ENCODE assay signal across 31 cellular contexts in genomic region chr3:13051581-13051980, GRCh38.
"Had no signal": no experiment of that assay in that cellular context is flagged by ENCODE, and none has a peak within 500 bp of the region (broad histone marks: within the 10 kb centered on the region; RNA-seq: fewer than 3 reads in every experiment).

No MANE protein-coding gene starts in this region.

- H3K9me3 ChIP-seq: MG63, SJCRH30 had no signal

- H3K27me3 ChIP-seq: MG63 had no signal

- H3K36me3 ChIP-seq: brain microvascular endothelial cell, MG63, SJCRH30, WERI-Rb-1 had no signal

- H3K9me3 Mint-ChIP-seq: activated CD4-positive, alpha-beta memory T cell treated with anti-CD3 and anti-CD28 coated beads, Interleukin-2, amount 10 ng/mL, durations not matched to agents 7 days and 5 days; activated naive CD4-positive, alpha-beta T cell treated with anti-CD3 and anti-CD28 coated beads, Interleukin-2, amount 10 ng/mL, durations not matched to agents 7 days and 5 days; activated naive CD8-positive, alpha-beta T cell treated with anti-CD3 and anti-CD28 coated beads, Interleukin-2, amount 50 U/mL, for 24 hours had no signal

- H3K4me3 Mint-ChIP-seq: activated CD4-positive, alpha-beta memory T cell treated with anti-CD3 and anti-CD28 coated beads, Interleukin-2, amount 10 ng/mL, durations not matched to agents 7 days and 5 days; activated CD8-positive, alpha-beta memory T cell treated with anti-CD3 and anti-CD28 coated beads, Interleukin-2, amount 10 ng/mL, durations not matched to agents 7 days and 5 days; activated naive CD4-positive, alpha-beta T cell treated with anti-CD3 and anti-CD28 coated beads, Interleukin-2, amount 10 ng/mL, durations not matched to agents 7 days and 5 days; activated naive CD8-positive, alpha-beta T cell; activated naive CD8-positive, alpha-beta T cell treated with anti-CD3 and anti-CD28 coated beads, Interleukin-2, amount 50 U/mL, for 24 hours had no signal

- H3K27me3 Mint-ChIP-seq: activated CD8-positive, alpha-beta memory T cell treated with anti-CD3 and anti-CD28 coated beads, Interleukin-2, amount 10 ng/mL, durations not matched to agents 7 days and 5 days; activated naive CD8-positive, alpha-beta T cell; activated naive CD8-positive, alpha-beta T cell treated with anti-CD3 and anti-CD28 coated beads, Interleukin-2, amount 50 U/mL, for 24 hours had no signal

- H3K27ac ChIP-seq: brain microvascular endothelial cell, SJCRH30, SK-N-MC, WERI-Rb-1 had no signal

- DNase-seq: activated CD4-positive, alpha-beta memory T cell treated with anti-CD3 and anti-CD28 coated beads, Interleukin-2, amount 10 ng/mL, durations not matched to agents 7 days and 5 days; activated CD4-positive, alpha-beta T cell treated with anti-CD3 and anti-CD28 coated beads for 1 hour; activated CD4-positive, alpha-beta T cell treated with anti-CD3 and anti-CD28 coated beads for 48 hours; activated CD4-positive, CD25-positive, alpha-beta regulatory T cell; activated CD8-positive, alpha-beta memory T cell treated with anti-CD3 and anti-CD28 coated beads for 24 hours; activated CD8-positive, alpha-beta memory T cell treated with anti-CD3 and anti-CD28 coated beads, Interleukin-2, amount 10 ng/mL, durations not matched to agents 7 days and 5 days; activated CD8-positive, alpha-beta memory T cell treated with anti-CD3 and anti-CD28 coated beads, Interleukin-2, amount 50 U/mL, for 48 hours; activated effector memory CD4-positive, alpha-beta T cell treated with Interleukin-2 at 50 U/mL for 16 hours; activated naive CD4-positive, alpha-beta T cell treated with anti-CD3 and anti-CD28 coated beads, Interleukin-2, amount 10 ng/mL, durations not matched to agents 7 days and 5 days; activated naive CD8-positive, alpha-beta T cell treated with anti-CD3 and anti-CD28 coated beads, Interleukin-2, amount 50 U/mL, for 24 hours; activated T-cell treated with anti-CD3 and anti-CD28 coated beads, Interleukin-2, amount 50 U/mL, for 48 hours; brain microvascular endothelial cell; central memory CD4-positive, alpha-beta T cell; Karpas-422; MG63; NCI-H1048; NCI-H1105 treated with DMSO at 0.1 percent for 48 hours; NCI-H1436; NCI-H1694; NCI-H1930; NCI-H2081 treated with DMSO at 0.1 percent for 48 hours; NCI-H2171; NCI-H446 treated with DMSO at 0.1 percent for 48 hours; NCI-H524; OCI-M1; Right ventricle myocardium superior; SJCRH30; T1000; WERI-Rb-1 had no signal

- H3K4me3 ChIP-seq: MG63, SJCRH30, SK-N-MC had no signal

- ATAC-seq: activated CD8-positive, alpha-beta memory T cell treated with anti-CD3 and anti-CD28 coated beads, Interleukin-2, amount 10 ng/mL, durations not matched to agents 7 days and 5 days; activated naive CD8-positive, alpha-beta T cell treated with anti-CD3 and anti-CD28 coated beads, Interleukin-2, amount 50 U/mL, for 24 hours had no signal

- H3K36me3 Mint-ChIP-seq: activated CD8-positive, alpha-beta memory T cell treated with anti-CD3 and anti-CD28 coated beads, Interleukin-2, amount 10 ng/mL, durations not matched to agents 7 days and 5 days; activated naive CD4-positive, alpha-beta T cell treated with anti-CD3 and anti-CD28 coated beads, Interleukin-2, amount 10 ng/mL, durations not matched to agents 7 days and 5 days; activated naive CD8-positive, alpha-beta T cell had no signal

- H3K27ac Mint-ChIP-seq: activated CD4-positive, alpha-beta memory T cell treated with anti-CD3 and anti-CD28 coated beads, Interleukin-2, amount 10 ng/mL, durations not matched to agents 7 days and 5 days; activated CD8-positive, alpha-beta memory T cell treated with anti-CD3 and anti-CD28 coated beads, Interleukin-2, amount 10 ng/mL, durations not matched to agents 7 days and 5 days; activated naive CD4-positive, alpha-beta T cell treated with anti-CD3 and anti-CD28 coated beads, Interleukin-2, amount 10 ng/mL, durations not matched to agents 7 days and 5 days; activated naive CD8-positive, alpha-beta T cell treated with anti-CD3 and anti-CD28 coated beads, Interleukin-2, amount 50 U/mL, for 24 hours had no signal
